13 cellular contexts compared by ENCODE assay signal in the genomic region with DNA sequence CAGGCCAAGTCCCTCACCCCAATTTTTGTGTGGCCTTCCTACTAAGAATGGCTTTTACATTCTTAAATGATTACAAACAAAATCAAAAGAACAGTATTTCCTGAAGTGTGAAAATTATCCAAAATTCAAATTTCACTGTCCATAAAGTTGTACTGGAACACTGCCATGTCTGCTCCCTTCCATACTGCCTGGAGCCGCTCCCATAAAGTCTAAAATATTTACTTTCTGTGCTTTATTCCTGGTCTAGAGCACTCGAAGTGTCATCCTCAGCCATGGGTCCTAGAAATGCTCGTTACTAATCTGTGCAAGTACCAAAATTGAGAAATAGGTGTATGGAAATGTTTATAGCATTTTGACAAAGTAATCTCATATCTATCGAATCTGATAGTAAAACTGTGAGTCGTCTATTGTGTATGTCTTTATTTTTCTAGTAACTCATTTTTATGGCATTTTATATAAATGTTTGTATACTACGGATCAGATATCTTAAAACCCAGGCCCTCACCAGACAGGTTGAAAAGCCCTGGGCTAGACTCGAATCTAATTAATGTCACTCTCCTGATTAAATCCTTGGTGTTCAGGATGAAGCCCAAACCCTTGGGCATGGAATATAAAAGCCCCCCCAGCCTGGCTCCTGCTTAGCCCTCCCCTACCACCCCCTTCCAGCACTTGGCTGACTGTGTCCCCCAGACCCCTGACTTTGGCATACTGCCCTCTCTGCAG. TPM values are rescaled to one million over a fixed set of nuclear protein-coding genes. Genes with fewer than 3 reads are reported as not detected.
DNase-seq lines count a peak whose midpoint lies in the region; TF ChIP-seq lines count a peak whose summit lies in the region.
"Had no signal": no experiment of that assay in that cellular context is flagged by ENCODE, and none has a peak within 500 bp of the region (broad histone marks: within the 10 kb centered on the region; RNA-seq: fewer than 3 reads in every experiment).

No MANE protein-coding gene starts in this region.

- H3K27ac ChIP-seq in SK-N-MC, result peak overlapping the region; percentile 51; the same call in 1 of the 2 replicates
- peak overlapping the region; percentile 96 for H3K27ac ChIP-seq in stomach smooth muscle (ENCODE audit: low read length)
- H3K27ac ChIP-seq in effector memory CD4-positive, alpha-beta T cell (ENCODE audit: insufficient read depth, low read length, poor library complexity, severe bottlenecking), result no peak overlapping the region

- H3K4me3 ChIP-seq in SK-N-MC (peak overlapping the region; percentile 24; the same call in 1 of the 2 replicates), stomach smooth muscle (ENCODE audit: low read length in 2 of 2) (peak overlapping the region; percentile 69 to 99), foreskin fibroblast (ENCODE audit: low read depth in 1 of 2, low read length in 2 of 2) (no peak overlapping the region)
- H3K4me3 ChIP-seq in effector memory CD4-positive, alpha-beta T cell (ENCODE audit: insufficient read depth, low read depth, low read length, poor library complexity, severe bottlenecking), result no peak overlapping the region

- peaks cover 34% of the 10 kb centered on the region for H3K4me1 ChIP-seq in stomach smooth muscle (ENCODE audit: control insufficient read depth, insufficient read depth, low read length)
- peaks cover 15% of the 10 kb centered on the region for H3K4me1 ChIP-seq in effector memory CD4-positive, alpha-beta T cell (ENCODE audit: control insufficient read depth, insufficient read depth, low read length, poor library complexity, severe bottlenecking)

- DNase-seq in activated naive CD8-positive, alpha-beta T cell treated with anti-CD3 and anti-CD28 coated beads for 36 hours, result no peak
- DNase-seq in SK-N-MC (ENCODE audit: low read depth, low spot score), result no peak
- no peak for DNase-seq in immature natural killer cell
- DNase-seq in effector CD8-positive, alpha-beta T cell (lab: John Stamatoyannopoulos, UW), result no peak
- DNase-seq in effector memory CD4-positive, alpha-beta T cell, result no peak
- no peak for DNase-seq in foreskin fibroblast
- DNase-seq: activated CD4-positive, CD25-positive, alpha-beta regulatory T cell treated with anti-CD3 and anti-CD28 coated beads, Interleukin-2, amount 50 U/mL, for 72 hours; HCEC 1CT; hypothalamus; KG1; NCI-H2107 had no signal

- H3K4me3 Mint-ChIP-seq in activated naive CD8-positive, alpha-beta T cell, result peak overlapping the region; percentile 46
- H3K4me3 Mint-ChIP-seq in activated naive CD8-positive, alpha-beta T cell treated with anti-CD3 and anti-CD28 coated beads for 36 hours, result no peak overlapping the region
- no peak overlapping the region for H3K4me3 Mint-ChIP-seq in immature natural killer cell

- H3K27me3 ChIP-seq in stomach smooth muscle (ENCODE audit: control insufficient read depth in 1 of 2, insufficient read depth in 2 of 2, low read length in 2 of 2), result no peaks in the 10 kb centered on the region
- H3K27me3 ChIP-seq in effector memory CD4-positive, alpha-beta T cell (replicated peaks; ENCODE audit: control insufficient read depth, insufficient read depth, low read length, poor library complexity, severe bottlenecking), result no peaks in the 10 kb centered on the region

- H3K27me3 Mint-ChIP-seq in activated naive CD8-positive, alpha-beta T cell, result no peaks in the 10 kb centered on the region
- H3K27me3 Mint-ChIP-seq in activated naive CD8-positive, alpha-beta T cell treated with anti-CD3 and anti-CD28 coated beads for 36 hours, result no peaks in the 10 kb centered on the region
- H3K27me3 Mint-ChIP-seq in immature natural killer cell (ENCODE audit: low read depth in 3 of 3), result peaks cover 0 to 10% (median 4%) of the 10 kb centered on the region in 3 donors

- H3K4me1 Mint-ChIP-seq in activated naive CD8-positive, alpha-beta T cell (ENCODE audit: low read depth), result peaks cover 64% of the 10 kb centered on the region
- H3K4me1 Mint-ChIP-seq in activated naive CD8-positive, alpha-beta T cell treated with anti-CD3 and anti-CD28 coated beads for 36 hours, result peaks cover 47% of the 10 kb centered on the region
- peaks cover 60 to 84% of the 10 kb centered on the region in 2 donors for H3K4me1 Mint-ChIP-seq in immature natural killer cell

- H3K36me3 Mint-ChIP-seq in activated naive CD8-positive, alpha-beta T cell, result peaks cover 4% of the 10 kb centered on the region
- peaks cover 29% of the 10 kb centered on the region for H3K36me3 Mint-ChIP-seq in activated naive CD8-positive, alpha-beta T cell treated with anti-CD3 and anti-CD28 coated beads for 36 hours
- peaks cover 4 to 10% (median 8%) of the 10 kb centered on the region in 3 donors for H3K36me3 Mint-ChIP-seq in immature natural killer cell

- H3K27ac Mint-ChIP-seq in activated naive CD8-positive, alpha-beta T cell, result peak overlapping the region; percentile 65
- H3K27ac Mint-ChIP-seq in activated naive CD8-positive, alpha-beta T cell treated with anti-CD3 and anti-CD28 coated beads for 36 hours, result no peak overlapping the region
- peak overlapping the region; percentile 55 to 72 (median 62) for H3K27ac Mint-ChIP-seq in immature natural killer cell

- TF ChIP-seq CTCF in foreskin fibroblast (IDR thresholded peaks at IDR 0.05; ENCODE audit: low read depth, low read length), result no peak

- H3K9me3 Mint-ChIP-seq in activated naive CD8-positive, alpha-beta T cell (ENCODE audit: low read depth), result no peaks in the 10 kb centered on the region
- no peaks in the 10 kb centered on the region for H3K9me3 Mint-ChIP-seq in activated naive CD8-positive, alpha-beta T cell treated with anti-CD3 and anti-CD28 coated beads for 36 hours
- H3K9me3 Mint-ChIP-seq in immature natural killer cell, result no peaks in the 10 kb centered on the region

- H3K9ac ChIP-seq in SK-N-MC (ENCODE audit: insufficient read length), result no peak overlapping the region
- peak overlapping the region; percentile 29 to 66 for H3K9ac ChIP-seq in stomach smooth muscle (ENCODE audit: low read length in 2 of 2)

- H3K36me3 ChIP-seq in SK-N-MC (ENCODE audit: insufficient read depth, low read length), result peaks cover 43% of the 10 kb centered on the region
- H3K36me3 ChIP-seq in stomach smooth muscle (ENCODE audit: control insufficient read depth in 2 of 2, insufficient read depth in 2 of 2, low read length in 2 of 2), result peaks cover 13 to 16% of the 10 kb centered on the region in 2 donors
- peaks cover 31% of the 10 kb centered on the region for H3K36me3 ChIP-seq in effector memory CD4-positive, alpha-beta T cell (ENCODE audit: control insufficient read depth, insufficient read depth, low read length)

- no peaks in the 10 kb centered on the region for H3K9me3 ChIP-seq in SK-N-MC (ENCODE audit: low read depth, low read length)
- no peaks in the 10 kb centered on the region for H3K9me3 ChIP-seq in stomach smooth muscle (ENCODE audit: control insufficient read depth in 2 of 2, low read length in 2 of 2)
- H3K9me3 ChIP-seq in effector memory CD4-positive, alpha-beta T cell (ENCODE audit: control insufficient read depth, low read length), result no peaks in the 10 kb centered on the region

RNA-seq across cellular contexts. Expression of a gene that starts 4.9 kb away (rescaled TPM):
- total RNA-seq in activated naive CD8-positive, alpha-beta T cell treated with anti-CD3 and anti-CD28 coated beads for 36 hours, result 100 to 1,000 TPM; 128 to 140 TPM
- 100 to 1,000 TPM in 2 of 3 donors, 10 to 100 TPM in 1; 100.0 to 136 (median 117) TPM for polyA plus RNA-seq in immature natural killer cell

Comparison
In these comparisons a context has a peak if more than half of its experiments do, and no peak if none do; other contexts are left out.
1. H3K4me3 ChIP-seq: peak in SK-N-MC (single experiment) and stomach smooth muscle (2 of 2); none in effector memory CD4-positive, alpha-beta T cell (single experiment) and foreskin fibroblast (0 of 2).